1 cellular context compared by ENCODE assay signal in the genomic region with DNA sequence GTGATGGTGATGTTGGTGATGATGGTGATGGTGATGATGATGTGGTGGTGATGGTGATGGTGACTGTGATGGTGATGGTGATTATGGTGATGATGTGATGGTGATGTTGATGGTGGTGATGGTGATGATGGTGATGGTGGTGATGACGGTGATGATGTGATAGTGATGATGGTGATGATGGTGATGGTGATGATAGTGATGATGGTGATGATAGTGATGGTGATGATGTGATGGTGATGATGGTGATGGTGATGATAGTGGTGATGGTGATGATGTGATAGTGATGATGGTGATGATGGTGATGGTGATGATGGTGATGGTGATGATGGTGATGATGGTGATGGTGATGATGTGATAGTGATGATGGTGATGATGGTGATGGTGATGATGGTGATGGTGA. TPM values are rescaled to one million over a fixed set of nuclear protein-coding genes. Genes with fewer than 3 reads are reported as not detected.
"Had no signal": no experiment of that assay in that cellular context is flagged by ENCODE, and none has a peak within 500 bp of the region (broad histone marks: within the 10 kb centered on the region; RNA-seq: fewer than 3 reads in every experiment).

No MANE protein-coding gene starts in this region.

RNA-seq across cellular contexts. Expression of a gene that starts 14.7 kb away (rescaled TPM):
- total RNA-seq: activated B cell treated with CpG ODN at 0.5 μM for 24 hours had no signal
